17 cellular contexts compared by ENCODE assay signal in genomic region chr5:179427676-179428056, GRCh38.
"Had no signal": no experiment of that assay in that cellular context is flagged by ENCODE, and none has a peak within 500 bp of the region (broad histone marks: within the 10 kb centered on the region; RNA-seq: fewer than 3 reads in every experiment).

No MANE protein-coding gene starts in this region.

- H3K9me3 ChIP-seq: heart left ventricle, ovary, vagina had no signal

- H3K27me3 ChIP-seq: ovary, upper lobe of left lung, vagina had no signal

- H3K4me3 ChIP-seq: dorsolateral prefrontal cortex, heart left ventricle, left lung, ovary, tibial artery, upper lobe of left lung, vagina had no signal

- H3K36me3 ChIP-seq: heart left ventricle, left lung, ovary, tibial artery, upper lobe of left lung, vagina had no signal

- FAIRE-seq: frontal cortex had no signal

- H3K27ac ChIP-seq: dorsolateral prefrontal cortex, heart left ventricle, left lung, ovary, tibial artery, upper lobe of left lung, vagina had no signal

- H3K4me1 ChIP-seq: heart left ventricle, left lung, tibial artery, upper lobe of left lung, vagina had no signal

- DNase-seq: cortex of kidney; effector CD8-positive, alpha-beta T cell; hypothalamus; mesendoderm; naive B cell; stimulated activated CD4-positive, alpha-beta T cell treated with anti-CD3 and anti-CD28 coated beads, Interleukin-15, amount 100 ng/mL, for 24 hours; stimulated activated CD4-positive, alpha-beta T cell treated with anti-CD3 and anti-CD28 coated beads, Interleukin-1b, Interleukin-23, amount 100 ng/mL, for 48 hours; stimulated activated CD4-positive, alpha-beta T cell treated with anti-CD3 and anti-CD28 coated beads, Interleukin-4, amount 100 ng/mL, for 24 hours had no signal

- ATAC-seq: heart left ventricle; left lung; stimulated activated memory B cell treated with anti-CD40 and anti-IgM and Interleukin-4, amounts not matched to agents 10 μg/mL and 1 μg/mL and 100 μg/mL, for 72 hours had no signal
